17 cellular contexts compared by ENCODE assay signal in genomic region chr19:58570770-58571574, GRCh38. TPM values are rescaled to one million over a fixed set of nuclear protein-coding genes. Genes with fewer than 3 reads are reported as not detected.
DNase-seq lines count a peak whose midpoint lies in the region; ATAC-seq, FAIRE-seq and TF ChIP-seq lines count a peak whose summit lies in the region.
"Had no signal": no experiment of that assay in that cellular context is flagged by ENCODE, and none has a peak within 500 bp of the region (broad histone marks: within the 10 kb centered on the region; RNA-seq: fewer than 3 reads in every experiment).

No MANE protein-coding gene starts in this region.

- FAIRE-seq in kidney (lab: Jason Lieb, UNC) = no peak
- FAIRE-seq: astrocyte, TTC549 had no signal

- POLR2A ChIA-PET in MCF 10A (lab: Yijun Ruan, JAX) = interaction anchor here (1.0 to 2.1 kb wide), 2 partner anchors 11 to 51 kb away, joined by 3 to 32 read pairs; partner anchors contain the start of genes UBE2M and ZBTB45

- no peaks in the 10 kb centered on the region for H3K27me3 ChIP-seq in transverse colon
- H3K27me3 ChIP-seq: esophagus muscularis mucosa, testis had no signal

- no TSS peak for BruUV-seq in MCF 10A (replicated peaks; lab: Mats Ljungman, UMichigan)

- CTCF ChIA-PET in activated CD8-positive, alpha-beta memory T cell treated with anti-CD3 and anti-CD28 coated beads, Interleukin-2, amount 10 ng/mL, durations not matched to agents 7 days and 5 days (lab: Charles Lee) = interaction anchor here (1.0 kb wide), 1 partner anchor 8 kb away, joined by 4 read pairs; no protein-coding TSS in a partner anchor
- CTCF ChIA-PET in MCF 10A (lab: Yijun Ruan, JAX) = interaction anchor here (1.3 to 1.5 kb wide), 2 partner anchors 11 to 52 kb away, joined by 3 to 4 read pairs; partner anchors contain the start of gene ZBTB45

- H3K27ac ChIP-seq in kidney (ENCODE audit: low read depth in 2 of 2, low read length in 2 of 2) (no peak overlapping the region), transverse colon (no peak overlapping the region)
- H3K27ac ChIP-seq: prostate gland, testis had no signal

- in situ Hi-C loops in transverse colon (cut with MboI; ENCODE audit: low pct_ligation_motif_present in 1 of 4, low pct_unique_long_range_greater_than_20kb in 1 of 4, low sequenced_read_pairs in 3 of 4) = no loop called here

- WGBS in transverse colon (ENCODE audit: low coverage in 1 of 2), 2 donors = 71 to 95% methylated on average over 1 to 24 of the region's 25 CpGs

- DNase-seq in activated T-cell treated with anti-CD3 and anti-CD28 coated beads, Interleukin-2, amount 50 U/mL, for 24 hours = peak; percentile 26
- DNase-seq in activated T-cell treated with anti-CD3 and anti-CD28 coated beads for 4 hours (no peak), kidney (peak; percentile 83), transverse colon (peak; percentile 8), MCF 10A (ENCODE audit: unreplicated experiment) (no peak), NOMO-1 (lab: John Stamatoyannopoulos, UW; ENCODE audit: unreplicated experiment in 2 of 2) (no peak)
- peak; percentile 39 for DNase-seq in activated CD8-positive, alpha-beta memory T cell treated with anti-CD3 and anti-CD28 coated beads, Interleukin-2, amount 10 ng/mL, durations not matched to agents 7 days and 5 days
- DNase-seq: kidney glomerular epithelial cell, NCI-H1694, NCI-H510A, SK-N-SH, testis had no signal

- no peak for ATAC-seq in activated CD8-positive, alpha-beta memory T cell treated with anti-CD3 and anti-CD28 coated beads, Interleukin-2, amount 10 ng/mL, durations not matched to agents 7 days and 5 days
- ATAC-seq in HG03432 (IDR thresholded peaks at IDR 0.05; ENCODE audit: unreplicated experiment) = no peak

- H3K4me1 Mint-ChIP-seq in activated T-cell treated with anti-CD3 and anti-CD28 coated beads, Interleukin-2, amount 50 U/mL, for 24 hours (ENCODE audit: low read depth) = peaks cover 38% of the 10 kb centered on the region
- H3K4me1 Mint-ChIP-seq in activated CD8-positive, alpha-beta memory T cell treated with anti-CD3 and anti-CD28 coated beads, Interleukin-2, amount 10 ng/mL, durations not matched to agents 7 days and 5 days = peaks cover 34% of the 10 kb centered on the region
- peaks cover 23% of the 10 kb centered on the region for H3K4me1 Mint-ChIP-seq in MCF 10A (ENCODE audit: insufficient read depth, unreplicated experiment)

- no peak for TF ChIP-seq POLR2A in transverse colon (IDR thresholded peaks at IDR 0.05)

- intact Hi-C loops in kidney (cut with DNase I) (no loop called here), transverse colon (cut with DNase I; ENCODE audit: low total_unique reads) (no loop called here), MCF 10A (cut with micrococcal nuclease) (no loop called here)

- no peak overlapping the region for H3K9ac ChIP-seq in kidney (ENCODE audit: low read length in 2 of 2)
- H3K9ac ChIP-seq: SK-N-SH had no signal

- TF ChIP-seq CTCF in kidney (IDR thresholded peaks at IDR 0.05; ENCODE audit: borderline replicate concordance, extremely low read depth, insufficient read depth) (no peak), transverse colon (IDR thresholded peaks at IDR 0.05) (no peak), MCF 10A (IDR thresholded peaks at IDR 0.05; ENCODE audit: unreplicated experiment) (no peak)

- H3K36me3 Mint-ChIP-seq in activated T-cell treated with anti-CD3 and anti-CD28 coated beads, Interleukin-2, amount 50 U/mL, for 24 hours (ENCODE audit: low read depth) = peaks cover 71% of the 10 kb centered on the region
- peaks cover 7% of the 10 kb centered on the region for H3K36me3 Mint-ChIP-seq in activated CD8-positive, alpha-beta memory T cell treated with anti-CD3 and anti-CD28 coated beads, Interleukin-2, amount 10 ng/mL, durations not matched to agents 7 days and 5 days
- peaks cover 43% of the 10 kb centered on the region for H3K36me3 Mint-ChIP-seq in MCF 10A (ENCODE audit: insufficient read depth, unreplicated experiment)

- H3K4me3 ChIP-seq in kidney (ENCODE audit: low read length in 2 of 2) (no peak overlapping the region), transverse colon (no peak overlapping the region)
- H3K4me3 ChIP-seq: esophagus muscularis mucosa, prostate gland, testis had no signal

- peaks cover 4 to 5% of the 10 kb centered on the region in 2 donors for H3K36me3 ChIP-seq in kidney (ENCODE audit: control insufficient read depth in 1 of 2, insufficient read depth in 2 of 2, low read length in 2 of 2)
- H3K36me3 ChIP-seq in transverse colon = peaks cover 0 to 6% (median 0%) of the 10 kb centered on the region in 4 donors
- H3K36me3 ChIP-seq: prostate gland had no signal

- no peaks in the 10 kb centered on the region for H3K27me3 Mint-ChIP-seq in activated T-cell treated with anti-CD3 and anti-CD28 coated beads, Interleukin-2, amount 50 U/mL, for 24 hours
- H3K27me3 Mint-ChIP-seq in activated CD8-positive, alpha-beta memory T cell treated with anti-CD3 and anti-CD28 coated beads, Interleukin-2, amount 10 ng/mL, durations not matched to agents 7 days and 5 days = no peaks in the 10 kb centered on the region
- H3K27me3 Mint-ChIP-seq in MCF 10A (ENCODE audit: insufficient read depth, unreplicated experiment) = no peaks in the 10 kb centered on the region

- H3K4me1 ChIP-seq in kidney (ENCODE audit: control insufficient read depth in 1 of 2, insufficient read depth in 1 of 2, low read depth in 1 of 2, low read length in 2 of 2) (peaks cover 11 to 13% of the 10 kb centered on the region in 2 donors), transverse colon (peaks cover 0 to 23% (median 19%) of the 10 kb centered on the region in 4 donors)

- H3K9me3 ChIP-seq in kidney (ENCODE audit: control insufficient read depth in 1 of 2, low read length in 2 of 2) (no peaks in the 10 kb centered on the region), transverse colon (no peaks in the 10 kb centered on the region)
- H3K9me3 ChIP-seq: esophagus muscularis mucosa, prostate gland, SK-N-SH, testis had no signal

- no peaks in the 10 kb centered on the region for H3K9me3 Mint-ChIP-seq in activated T-cell treated with anti-CD3 and anti-CD28 coated beads, Interleukin-2, amount 50 U/mL, for 24 hours
- no peaks in the 10 kb centered on the region for H3K9me3 Mint-ChIP-seq in activated CD8-positive, alpha-beta memory T cell treated with anti-CD3 and anti-CD28 coated beads, Interleukin-2, amount 10 ng/mL, durations not matched to agents 7 days and 5 days (ENCODE audit: low read depth)
- no peaks in the 10 kb centered on the region for H3K9me3 Mint-ChIP-seq in MCF 10A (ENCODE audit: unreplicated experiment)

- H3K27ac Mint-ChIP-seq in activated T-cell treated with anti-CD3 and anti-CD28 coated beads, Interleukin-2, amount 50 U/mL, for 24 hours = no peak overlapping the region
- no peak overlapping the region for H3K27ac Mint-ChIP-seq in activated CD8-positive, alpha-beta memory T cell treated with anti-CD3 and anti-CD28 coated beads, Interleukin-2, amount 10 ng/mL, durations not matched to agents 7 days and 5 days
- H3K27ac Mint-ChIP-seq in MCF 10A (ENCODE audit: low read depth, unreplicated experiment) = no peak overlapping the region

- no peak overlapping the region for H3K4me3 Mint-ChIP-seq in activated T-cell treated with anti-CD3 and anti-CD28 coated beads, Interleukin-2, amount 50 U/mL, for 24 hours
- H3K4me3 Mint-ChIP-seq in activated CD8-positive, alpha-beta memory T cell treated with anti-CD3 and anti-CD28 coated beads, Interleukin-2, amount 10 ng/mL, durations not matched to agents 7 days and 5 days = no peak overlapping the region
- H3K4me3 Mint-ChIP-seq in MCF 10A (ENCODE audit: unreplicated experiment) = no peak overlapping the region

- TF ChIP-seq EP300 in transverse colon (IDR thresholded peaks at IDR 0.05; ENCODE audit: low read depth) = no peak

RNA-seq across cellular contexts. Expression of gene MZF1, which starts 2.2 kb away (rescaled TPM):
- 10 to 100 TPM; 18.1 to 19.5 TPM for total RNA-seq in activated CD8-positive, alpha-beta memory T cell treated with anti-CD3 and anti-CD28 coated beads, Interleukin-2, amount 10 ng/mL, durations not matched to agents 7 days and 5 days
- 38.6 TPM for total RNA-seq in kidney
- polyA plus RNA-seq in kidney (ENCODE audit: insufficient read depth, low read depth, low replicate concordance) = 12.9 TPM
- total RNA-seq in transverse colon = 100 to 1,000 TPM in 1 of 4 donors, 10 to 100 TPM in 3; 45.5 to 113 (median 67.1) TPM
- total RNA-seq in MCF 10A (2022) = 50.7 and 51.9 TPM in 2 replicates

RNA-seq across cellular contexts. Expression of gene UBE2M, which starts 12.6 kb away (rescaled TPM):
- 100 to 1,000 TPM in 1 of 2 experiments, 10 to 100 TPM in 1; 87.6 to 109 TPM for total RNA-seq in activated CD8-positive, alpha-beta memory T cell treated with anti-CD3 and anti-CD28 coated beads, Interleukin-2, amount 10 ng/mL, durations not matched to agents 7 days and 5 days
- total RNA-seq in kidney (60.4 TPM), transverse colon (10 to 100 TPM; 24.2 to 56.9 (median 26.7) TPM), MCF 10A (2022) (149 and 158 TPM in 2 replicates)
- polyA plus RNA-seq in kidney (ENCODE audit: insufficient read depth, low read depth, low replicate concordance) = 98.0 TPM

RNA-seq across cellular contexts. Expression of gene CHMP2A, which starts 16.1 kb away (rescaled TPM):
- total RNA-seq in activated CD8-positive, alpha-beta memory T cell treated with anti-CD3 and anti-CD28 coated beads, Interleukin-2, amount 10 ng/mL, durations not matched to agents 7 days and 5 days = 100 to 1,000 TPM in 1 of 2 experiments, 10 to 100 TPM in 1; 96.4 to 108 TPM
- 142 TPM for total RNA-seq in kidney
- polyA plus RNA-seq in kidney (ENCODE audit: insufficient read depth, low read depth, low replicate concordance) = 294 TPM
- 100 to 1,000 TPM in 3 of 4 donors, 10 to 100 TPM in 1; 24.7 to 194 (median 141) TPM for total RNA-seq in transverse colon
- 154 and 184 TPM in 2 replicates for total RNA-seq in MCF 10A (2022)

RNA-seq across cellular contexts. Expression of gene TRIM28, which starts 27.1 kb away (rescaled TPM):
- 100 to 1,000 TPM; 488 to 571 TPM for total RNA-seq in activated CD8-positive, alpha-beta memory T cell treated with anti-CD3 and anti-CD28 coated beads, Interleukin-2, amount 10 ng/mL, durations not matched to agents 7 days and 5 days
- total RNA-seq in kidney (229 TPM), transverse colon (100 to 1,000 TPM; 180 to 694 (median 297) TPM), MCF 10A (2022) (236 and 290 TPM in 2 replicates)
- polyA plus RNA-seq in kidney (ENCODE audit: insufficient read depth, low read depth, low replicate concordance) = 191 TPM

RNA-seq across cellular contexts. Expression of gene ZBTB45, which starts 51.4 kb away (rescaled TPM):
- 10 to 100 TPM; 15.1 to 16.9 TPM for total RNA-seq in activated CD8-positive, alpha-beta memory T cell treated with anti-CD3 and anti-CD28 coated beads, Interleukin-2, amount 10 ng/mL, durations not matched to agents 7 days and 5 days
- 16.9 TPM for total RNA-seq in kidney
- polyA plus RNA-seq in kidney (ENCODE audit: insufficient read depth, low read depth, low replicate concordance) = 7.7 TPM
- 10 to 100 TPM; 12.8 to 24.7 (median 18.1) TPM for total RNA-seq in transverse colon
- total RNA-seq in MCF 10A (2022) = 12.8 and 15.0 TPM in 2 replicates

Comparison
In these comparisons a context has a peak if more than half of its experiments do, and no peak if none do; other contexts are left out.
1. DNase-seq: peak in activated T-cell treated with anti-CD3 and anti-CD28 coated beads, Interleukin-2, amount 50 U/mL, for 24 hours (single experiment), activated CD8-positive, alpha-beta memory T cell treated with anti-CD3 and anti-CD28 coated beads, Interleukin-2, amount 10 ng/mL, durations not matched to agents 7 days and 5 days (single experiment), kidney (single experiment) and transverse colon (single experiment); none in activated T-cell treated with anti-CD3 and anti-CD28 coated beads for 4 hours (single experiment), MCF 10A (single experiment) and NOMO-1 (0 of 2).